In genomic region chr6:44388876-44389275, GRCh38 we compare ENCODE assay signal across 9 cellular contexts. TPM values are rescaled to one million over a fixed set of nuclear protein-coding genes. Genes with fewer than 3 reads are reported as not detected.
DNase-seq lines count a peak whose midpoint lies in the region; ATAC-seq and TF ChIP-seq lines count a peak whose summit lies in the region.
"Had no signal": no experiment of that assay in that cellular context is flagged by ENCODE, and none has a peak within 500 bp of the region (broad histone marks: within the 10 kb centered on the region; RNA-seq: fewer than 3 reads in every experiment).

No MANE protein-coding gene starts in this region.

- H3K4me3 Mint-ChIP-seq in stimulated activated naive CD8-positive, alpha-beta T cell treated with anti-CD3 and anti-CD28 coated beads, Interleukin-15, Interleukin-2, amounts not matched to agents 100 ng/mL and 50 ng/mL, for 24 hours: peak overlapping the region; percentile 98
- H3K4me3 Mint-ChIP-seq in mesothelial cell of epicardium: peak overlapping the region; percentile 97

- peaks cover 51% of the 10 kb centered on the region for H3K36me3 Mint-ChIP-seq in stimulated activated naive CD8-positive, alpha-beta T cell treated with anti-CD3 and anti-CD28 coated beads, Interleukin-15, Interleukin-2, amounts not matched to agents 100 ng/mL and 50 ng/mL, for 24 hours (ENCODE audit: low read depth)
- peaks cover 14% of the 10 kb centered on the region for H3K36me3 Mint-ChIP-seq in mesothelial cell of epicardium

- H3K27me3 Mint-ChIP-seq in stimulated activated naive CD8-positive, alpha-beta T cell treated with anti-CD3 and anti-CD28 coated beads, Interleukin-15, Interleukin-2, amounts not matched to agents 100 ng/mL and 50 ng/mL, for 24 hours: no peaks in the 10 kb centered on the region
- no peaks in the 10 kb centered on the region for H3K27me3 Mint-ChIP-seq in mesothelial cell of epicardium (ENCODE audit: low read depth)

- no peaks in the 10 kb centered on the region for H3K9me3 Mint-ChIP-seq in stimulated activated naive CD8-positive, alpha-beta T cell treated with anti-CD3 and anti-CD28 coated beads, Interleukin-15, Interleukin-2, amounts not matched to agents 100 ng/mL and 50 ng/mL, for 24 hours
- H3K9me3 Mint-ChIP-seq in mesothelial cell of epicardium: no peaks in the 10 kb centered on the region

- H3K27ac Mint-ChIP-seq in stimulated activated naive CD8-positive, alpha-beta T cell treated with anti-CD3 and anti-CD28 coated beads, Interleukin-15, Interleukin-2, amounts not matched to agents 100 ng/mL and 50 ng/mL, for 24 hours: peak overlapping the region; percentile 99
- peak overlapping the region; percentile 82 for H3K27ac Mint-ChIP-seq in mesothelial cell of epicardium

- H3K4me3 ChIP-seq in astrocyte of the cerebellum (ENCODE audit: low read depth, low read length): peak overlapping the region; percentile 76

- TF ChIP-seq CTCF in astrocyte of the cerebellum (IDR thresholded peaks at IDR 0.05; ENCODE audit: low read depth, low read length, missing control alignments) (no peak), mesothelial cell of epicardium (IDR thresholded peaks at IDR 0.05; ENCODE audit: unreplicated experiment) (no peak), GM13977 (IDR thresholded peaks at IDR 0.05; ENCODE audit: extremely low read depth, insufficient read depth, missing control alignments) (no peak)

- no peak for DNase-seq in stimulated activated naive CD8-positive, alpha-beta T cell treated with anti-CD3 and anti-CD28 coated beads, Interleukin-15, Interleukin-2, amounts not matched to agents 100 U/mL and 50 U/mL, for 24 hours
- no peak for DNase-seq in astrocyte of the cerebellum (ENCODE audit: low read depth)
- DNase-seq in mesothelial cell of epicardium (ENCODE audit: low spot score in 2 of 2, unreplicated experiment in 2 of 2): no peak
- DNase-seq in retina: no peak
- no peak for DNase-seq in GM13977 (ENCODE audit: low spot score)
- DNase-seq in NCI-H146 (lab: John Stamatoyannopoulos, UW): no peak
- DNase-seq: NCI-H2171 treated with DMSO at 0.1 percent for 48 hours had no signal

- H3K4me1 Mint-ChIP-seq in stimulated activated naive CD8-positive, alpha-beta T cell treated with anti-CD3 and anti-CD28 coated beads, Interleukin-15, Interleukin-2, amounts not matched to agents 100 ng/mL and 50 ng/mL, for 24 hours (ENCODE audit: low read depth): peaks cover 45% of the 10 kb centered on the region
- peaks cover 32% of the 10 kb centered on the region for H3K4me1 Mint-ChIP-seq in mesothelial cell of epicardium

- no peak for ATAC-seq in stimulated activated naive CD8-positive, alpha-beta T cell treated with anti-CD3 and anti-CD28 coated beads, Interleukin-15, Interleukin-2, amounts not matched to agents 100 U/mL and 50 U/mL, for 24 hours
- ATAC-seq in GM18498 (IDR thresholded peaks at IDR 0.05; ENCODE audit: unreplicated experiment): no peak

- in situ Hi-C loops in astrocyte of the cerebellum (cut with HindIII; ENCODE audit: low sequenced_read_pairs) (no loop called here), GM13977 (cut with MboI; ENCODE audit: low pct_unique_long_range_greater_than_20kb, low sequenced_read_pairs, unreplicated experiment) (no loop called here)

RNA-seq across cellular contexts. Expression of gene CDC5L, which starts 1.4 kb away (rescaled TPM):
- total RNA-seq in mesothelial cell of epicardium: 25.6 to 26.0 TPM (median 25.7 TPM) in 3 replicates

RNA-seq across cellular contexts. Expression of gene SPATS1, which starts 46.4 kb away (rescaled TPM):
- not detected in 3 replicates for total RNA-seq in mesothelial cell of epicardium
